ENCODE assay signal across 8 cellular contexts in genomic region chr17:7281953-7282751, GRCh38. TPM values are rescaled to one million over a fixed set of nuclear protein-coding genes. Genes with fewer than 3 reads are reported as not detected.
DNase-seq lines count a peak whose midpoint lies in the region; ATAC-seq and TF ChIP-seq lines count a peak whose summit lies in the region.

No MANE protein-coding gene starts in this region.

- peak overlapping the region in 13 of 59 donors; percentile 12 to 90 (median 75) for H3K27ac ChIP-seq in dorsolateral prefrontal cortex

- no peak for ATAC-seq in mucosa of descending colon
- no peak for ATAC-seq in omental fat pad (ENCODE audit: low FRiP score)

- H3K4me1 ChIP-seq in mucosa of descending colon (ENCODE audit: low read depth) = peaks cover 27% of the 10 kb centered on the region

- H3K36me3 ChIP-seq in mucosa of descending colon (ENCODE audit: low read depth) = no peaks in the 10 kb centered on the region

- no peak for TF ChIP-seq CTCF in AG09309 (IDR thresholded peaks at IDR 0.05; ENCODE audit: control insufficient read depth, insufficient read depth, low read depth, low read length, missing control alignments)
- TF ChIP-seq CTCF in LNCaP clone FGC (IDR thresholded peaks at IDR 0.05; ENCODE audit: control insufficient read depth, extremely low read depth, insufficient read depth) = no peak
- TF ChIP-seq CTCF in dorsolateral prefrontal cortex (IDR thresholded peaks at IDR 0.05 in 54 of 56, conservative IDR thresholded peaks at IDR 0.05 in 2 of 56; ENCODE audit: low read depth in 1 of 56, partially characterized antibody in 56 of 56) = no peak
- TF ChIP-seq CTCF in mucosa of descending colon (IDR thresholded peaks at IDR 0.05) = no peak
- no peak for TF ChIP-seq CTCF in omental fat pad (IDR thresholded peaks at IDR 0.05)

- no peaks in the 10 kb centered on the region for H3K9me3 ChIP-seq in mucosa of descending colon

- intact Hi-C loops in dorsolateral prefrontal cortex (cut with DNase I) = loop anchor here (2.0 kb wide), 2 partner anchors 15 to 65 kb away; no protein-coding TSS in a partner anchor
- intact Hi-C loops in mucosa of descending colon (cut with DNase I, micrococcal nuclease) = no loop called here

- DNase-seq in AG09309 (ENCODE audit: low read depth) (no peak), LNCaP clone FGC (ENCODE audit: low read depth) (no peak), dorsolateral prefrontal cortex (no peak), mucosa of descending colon (peak; percentile 54 to 71 (median 64)), NCI-H526 treated with DMSO at 0.1 percent for 48 hours (lab: John Stamatoyannopoulos, UW) (no peak), omental fat pad (ENCODE audit: low spot score) (no peak), MV-4-11 (lab: John Stamatoyannopoulos, UW) (no peak)
- no peak for DNase-seq in activated effector memory CD4-positive, alpha-beta T cell treated with Interleukin-2 at 50 U/mL for 16 hours

- H3K27me3 ChIP-seq in dorsolateral prefrontal cortex = peaks cover 0 to 28% (median 13%) of the 10 kb centered on the region in 45 donors

- H3K4me3 ChIP-seq in AG09309 (ENCODE audit: control insufficient read depth, low read depth, low read length) = peak overlapping the region; percentile 55
- peak overlapping the region; percentile 70 for H3K4me3 ChIP-seq in LNCaP clone FGC (ENCODE audit: low read depth, low read length)
- H3K4me3 ChIP-seq in dorsolateral prefrontal cortex = peak overlapping the region in 55 of 59 donors; percentile 8 to 65 (median 47)
- no peak overlapping the region for H3K4me3 ChIP-seq in mucosa of descending colon

RNA-seq across cellular contexts. Expression of gene SLC2A4, which starts 0.6 kb away (rescaled TPM):
- total RNA-seq in dorsolateral prefrontal cortex (1 to 10 TPM in 111 of 120 experiments, under 1 TPM in 9; 0.54 to 6.1 (median 1.9) TPM), mucosa of descending colon (10 to 100 TPM in 1 of 3 donors, 1 to 10 TPM in 2; 5.3 to 78.2 (median 6.1) TPM), omental fat pad (10 to 100 TPM in 3 of 4 donors, 1 to 10 TPM in 1; 8.9 to 29.2 (median 12.1) TPM)

RNA-seq across cellular contexts. Expression of gene YBX2, which starts 12.3 kb away (rescaled TPM):
- total RNA-seq in dorsolateral prefrontal cortex (1 to 10 TPM in 115 of 120 experiments, under 1 TPM in 5; 0.63 to 7.8 (median 2.5) TPM), mucosa of descending colon (10 to 100 TPM; 17.9 to 71.4 (median 37.8) TPM), omental fat pad (1 to 10 TPM in 3 of 4 donors, under 1 TPM in 1; 0.65 to 3.3 (median 1.5) TPM)

RNA-seq across cellular contexts. Expression of gene CLDN7, which starts 19.9 kb away (rescaled TPM):
- total RNA-seq in dorsolateral prefrontal cortex (1 to 10 TPM in 26 of 120 experiments, under 1 TPM in 30, not detected in 64; 0.25 to 4.1 (median 0.92) TPM), mucosa of descending colon (1,000 to 10,000 TPM in 1 of 3 donors, 100 to 1,000 TPM in 2; 586 to 1,244 (median 934) TPM), omental fat pad (1 to 10 TPM; 3.0 to 9.0 (median 7.4) TPM)

RNA-seq across cellular contexts. Expression of gene EIF5A, which starts 25.3 kb away (rescaled TPM):
- total RNA-seq in dorsolateral prefrontal cortex (100 to 1,000 TPM; 117 to 216 (median 169) TPM), mucosa of descending colon (100 to 1,000 TPM; 281 to 492 (median 313) TPM), omental fat pad (100 to 1,000 TPM; 127 to 408 (median 282) TPM)

RNA-seq across cellular contexts. Expression of gene ELP5, which starts 30.1 kb away (rescaled TPM):
- total RNA-seq in dorsolateral prefrontal cortex = 10 to 100 TPM; 25.8 to 51.7 (median 36.8) TPM
- 10 to 100 TPM; 34.9 to 45.6 (median 42.2) TPM for total RNA-seq in mucosa of descending colon
- 10 to 100 TPM; 25.9 to 34.5 (median 30.1) TPM for total RNA-seq in omental fat pad

Comparison
In these comparisons a context has a peak if more than half of its experiments do, and no peak if none do; other contexts are left out.
1. DNase-seq: peak in mucosa of descending colon (3 of 3); none in AG09309 (single experiment), LNCaP clone FGC (single experiment), dorsolateral prefrontal cortex (0 of 10), NCI-H526 treated with DMSO at 0.1 percent for 48 hours (single experiment), omental fat pad (single experiment), MV-4-11 (single experiment) and activated effector memory CD4-positive, alpha-beta T cell treated with Interleukin-2 at 50 U/mL for 16 hours (single experiment).
2. RNA of gene CLDN7, which starts 19.9 kb away (total RNA-seq): 586 to 1,244 TPM in mucosa of descending colon; 3.0 to 9.0 TPM in omental fat pad and 0.25 to 4.1 TPM in dorsolateral prefrontal cortex; every median in the first group is over 10 times any median in the second.
3. intact Hi-C loops: an anchor here in dorsolateral prefrontal cortex (2.0 kb wide); none called in mucosa of descending colon.